ENCODE assay signal across 18 cellular contexts in the genomic region with DNA sequence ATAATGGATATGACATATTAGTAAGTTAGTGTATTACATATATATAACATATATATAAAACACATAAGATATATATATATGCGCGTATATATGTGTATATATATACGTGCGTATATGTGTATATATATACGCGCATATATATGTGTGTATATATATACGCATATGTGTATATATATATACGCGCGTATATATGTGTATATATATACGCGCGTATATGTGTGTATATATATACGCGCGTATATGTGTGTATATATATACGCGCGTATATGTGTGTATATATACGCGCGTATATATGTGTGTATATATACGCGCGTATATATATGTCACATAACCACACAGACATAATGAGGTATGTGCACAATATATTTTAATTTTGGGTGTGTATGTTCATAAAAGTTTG.
A peak's percentile ranks its signal among the peaks of the same experiment; 100 is the strongest.
DNase-seq lines count a peak whose midpoint lies in the region; ATAC-seq and FAIRE-seq lines count a peak whose summit lies in the region.
"Had no signal": no experiment of that assay in that cellular context is flagged by ENCODE, and none has a peak within 500 bp of the region (broad histone marks: within the 10 kb centered on the region; RNA-seq: fewer than 3 reads in every experiment).

No MANE protein-coding gene starts in this region.

- WGBS in small intestine, 3 donors, result 75 to 85% (median 82%) methylated on average over 25 of the region's 25 CpGs

- no peak for DNase-seq in HTR-8/SVneo (ENCODE audit: insufficient read length, low spot score)
- no peak for DNase-seq in small intestine
- no peak for DNase-seq in NOMO-1 (lab: John Stamatoyannopoulos, UW; ENCODE audit: unreplicated experiment in 2 of 2)
- no peak for DNase-seq in SK-N-DZ (ENCODE audit: low spot score)
- DNase-seq: BE2C; Calu3; CD4-positive, alpha-beta T cell; CD8-positive, alpha-beta memory T cell; COR-L47; DMS53; DMS79 treated with DMSO at 0.1 percent for 48 hours; H9 had no signal

- H3K36me3 ChIP-seq in small intestine (ENCODE audit: control insufficient read depth in 2 of 2, insufficient read depth in 2 of 2, low read length in 2 of 2), result no peaks in the 10 kb centered on the region
- H3K36me3 ChIP-seq: BE2C; BLaER1 treated with 17β-estradiol and CSF1 and Interleukin-3, amounts not matched to agents 10 nM and 100 nM had no signal

- FAIRE-seq in HTR-8/SVneo (lab: Jason Lieb, UNC) (peak; percentile 97), endometrium (lab: Jason Lieb, UNC) (peak; percentile 23), small intestine (lab: Jason Lieb, UNC) (peak; percentile 5)
- FAIRE-seq: GM12892 had no signal

- H3K27me3 ChIP-seq in small intestine (ENCODE audit: control insufficient read depth in 2 of 2, insufficient read depth in 2 of 2, low read length in 2 of 2), result no peaks in the 10 kb centered on the region
- H3K27me3 ChIP-seq: BE2C; BLaER1 treated with 17β-estradiol and CSF1 and Interleukin-3, amounts not matched to agents 10 nM and 100 nM had no signal

- no peaks in the 10 kb centered on the region for H3K9me3 ChIP-seq in small intestine (ENCODE audit: control insufficient read depth, low read depth)
- H3K9me3 ChIP-seq: BE2C had no signal

- no peak overlapping the region for H3K27ac ChIP-seq in small intestine (ENCODE audit: low read depth in 1 of 2, low read length in 1 of 2)
- H3K27ac ChIP-seq: BLaER1 treated with 17β-estradiol and CSF1 and Interleukin-3, amounts not matched to agents 10 nM and 100 nM had no signal

- no peak overlapping the region for H3K4me3 ChIP-seq in small intestine (ENCODE audit: low read depth in 1 of 2, low read length in 2 of 2)
- H3K4me3 ChIP-seq: BLaER1 treated with 17β-estradiol and CSF1 and Interleukin-3, amounts not matched to agents 10 nM and 100 nM; GM23338 had no signal

- H3K4me1 ChIP-seq in small intestine (ENCODE audit: control insufficient read depth in 2 of 2, insufficient read depth in 1 of 2, low read depth in 1 of 2, low read length in 1 of 2), result no peaks in the 10 kb centered on the region
- H3K4me1 ChIP-seq: BE2C; BLaER1 treated with 17β-estradiol and CSF1 and Interleukin-3, amounts not matched to agents 10 nM and 100 nM had no signal

- no peak for ATAC-seq in GM19463 (IDR thresholded peaks at IDR 0.05; ENCODE audit: unreplicated experiment)
- ATAC-seq: GM23338, HCT116 had no signal
